In genomic region chr11:129610125-129610524, GRCh38 we compare ENCODE assay signal across 17 cellular contexts.
A peak's percentile ranks its signal among the peaks of the same experiment; 100 is the strongest.
DNase-seq lines count a peak whose midpoint lies in the region; ATAC-seq and TF ChIP-seq lines count a peak whose summit lies in the region.
"Had no signal": no experiment of that assay in that cellular context is flagged by ENCODE, and none has a peak within 500 bp of the region (broad histone marks: within the 10 kb centered on the region; RNA-seq: fewer than 3 reads in every experiment).

No MANE protein-coding gene starts in this region.

- intact Hi-C loops in mucosa of descending colon (cut with DNase I, micrococcal nuclease), result no loop called here

- no peak overlapping the region for H3K27ac ChIP-seq in gastroesophageal sphincter
- H3K27ac ChIP-seq: BLaER1 treated with 17β-estradiol and CSF1 and Interleukin-3, amounts not matched to agents 10 nM and 100 nM; HL-60; Peyer's patch had no signal

- H3K27ac Mint-ChIP-seq in T-cell, result no peak overlapping the region
- H3K27ac Mint-ChIP-seq: CD8-positive, alpha-beta T cell had no signal

- no peaks in the 10 kb centered on the region for H3K4me1 Mint-ChIP-seq in T-cell

- no peaks in the 10 kb centered on the region for H3K27me3 Mint-ChIP-seq in T-cell

- TF ChIP-seq POLR2A in gastroesophageal sphincter (IDR thresholded peaks at IDR 0.05), result no peak

- no peaks in the 10 kb centered on the region for H3K36me3 ChIP-seq in mucosa of descending colon (ENCODE audit: low read depth)
- no peaks in the 10 kb centered on the region for H3K36me3 ChIP-seq in gastroesophageal sphincter
- H3K36me3 ChIP-seq: BLaER1 treated with 17β-estradiol and CSF1 and Interleukin-3, amounts not matched to agents 10 nM and 100 nM; HAP-1; Peyer's patch had no signal

- POLR2A ChIA-PET in T-cell (lab: Charles Lee), result no interaction called here

- DNase-seq in COLO668 (lab: John Stamatoyannopoulos, UW; ENCODE audit: unreplicated experiment), result peak; percentile 26
- peak; percentile 74 for DNase-seq in HT-29 (ENCODE audit: low spot score)
- peak; percentile 26 to 57 for DNase-seq in NCI-H524 (lab: John Stamatoyannopoulos, UW)
- DNase-seq in mucosa of descending colon, result peak; percentile 3 to 59 (median 43)
- DNase-seq in T-cell, result no peak
- no peak for DNase-seq in RPMI8226
- DNase-seq: CD8-positive, alpha-beta T cell; DMS79; NCI-H1092 treated with DMSO at 0.1 percent for 48 hours; NCI-H1694; Peyer's patch; SW 1271 had no signal

- no peaks in the 10 kb centered on the region for H3K36me3 Mint-ChIP-seq in T-cell
- H3K36me3 Mint-ChIP-seq: CD8-positive, alpha-beta T cell had no signal

- ATAC-seq in mucosa of descending colon (peak; percentile 81), T-cell (replicated peaks in 1 of 4) (no peak), gastroesophageal sphincter (no peak)
- ATAC-seq: CD8-positive, alpha-beta T cell; Right ventricle myocardium inferior had no signal

- WGBS in gastroesophageal sphincter (ENCODE audit: low coverage in 1 of 2), 2 donors, result no CpG with 5 or more reads among the region's 7 CpGs

- no peaks in the 10 kb centered on the region for H3K4me1 ChIP-seq in mucosa of descending colon (ENCODE audit: low read depth)
- H3K4me1 ChIP-seq in gastroesophageal sphincter, result no peaks in the 10 kb centered on the region
- H3K4me1 ChIP-seq: BLaER1 treated with 17β-estradiol and CSF1 and Interleukin-3, amounts not matched to agents 10 nM and 100 nM; HAP-1; Peyer's patch had no signal

- TF ChIP-seq EP300 in gastroesophageal sphincter (IDR thresholded peaks at IDR 0.05), result no peak

- H3K9me3 ChIP-seq in mucosa of descending colon (no peaks in the 10 kb centered on the region), gastroesophageal sphincter (no peaks in the 10 kb centered on the region)
- H3K9me3 ChIP-seq: BLaER1 treated with 17β-estradiol and CSF1 and Interleukin-3, amounts not matched to agents 10 nM and 100 nM; HAP-1; Peyer's patch had no signal

- H3K4me3 ChIP-seq in mucosa of descending colon (no peak overlapping the region), gastroesophageal sphincter (no peak overlapping the region)
- H3K4me3 ChIP-seq: BLaER1 treated with 17β-estradiol and CSF1 and Interleukin-3, amounts not matched to agents 10 nM and 100 nM; HAP-1; Peyer's patch had no signal

- TF ChIP-seq CTCF in mucosa of descending colon (IDR thresholded peaks at IDR 0.05) (no peak), gastroesophageal sphincter (IDR thresholded peaks at IDR 0.05) (no peak)

- no peak overlapping the region for H3K4me3 Mint-ChIP-seq in T-cell
- H3K4me3 Mint-ChIP-seq: CD8-positive, alpha-beta T cell had no signal

- CTCF ChIA-PET in T-cell (lab: Charles Lee), result no interaction called here

- H3K9me3 Mint-ChIP-seq in T-cell, result no peaks in the 10 kb centered on the region
- H3K9me3 Mint-ChIP-seq: CD8-positive, alpha-beta T cell had no signal

- H3K27me3 ChIP-seq in gastroesophageal sphincter, result peaks cover 6% of the 10 kb centered on the region
- H3K27me3 ChIP-seq: BLaER1 treated with 17β-estradiol and CSF1 and Interleukin-3, amounts not matched to agents 10 nM and 100 nM; Peyer's patch had no signal

Comparison
In these comparisons a context has a peak if more than half of its experiments do, and no peak if none do; other contexts are left out.
1. DNase-seq: peak in COLO668 (single experiment), HT-29 (single experiment), NCI-H524 (2 of 2) and mucosa of descending colon (3 of 3); none in T-cell (0 of 34) and RPMI8226 (single experiment).